In genomic region chr1:50108497-50109073, GRCh38 we compare ENCODE assay signal across 10 cellular contexts. TPM values are rescaled to one million over a fixed set of nuclear protein-coding genes. Genes with fewer than 3 reads are reported as not detected.
DNase-seq lines count a peak whose midpoint lies in the region; ATAC-seq and TF ChIP-seq lines count a peak whose summit lies in the region.
"Had no signal": no experiment of that assay in that cellular context is flagged by ENCODE, and none has a peak within 500 bp of the region (broad histone marks: within the 10 kb centered on the region; RNA-seq: fewer than 3 reads in every experiment).

TSS of gene ELAVL4 (plus strand) at chr1:50108920. CDS start at chr1:50109190, 270 bp downstream.

- H3K27me3 Mint-ChIP-seq in activated T-cell treated with anti-CD3 and anti-CD28 coated beads, Interleukin-2, amount 50 U/mL, for 72 hours (ENCODE audit: low read depth): peaks cover 39% of the 10 kb centered on the region
- no peaks in the 10 kb centered on the region for H3K27me3 Mint-ChIP-seq in osteocyte (ENCODE audit: unreplicated experiment)

- TF ChIP-seq CTCF in dorsolateral prefrontal cortex (IDR thresholded peaks at IDR 0.05 in 54 of 56, conservative IDR thresholded peaks at IDR 0.05 in 2 of 56; ENCODE audit: low read depth in 1 of 56, partially characterized antibody in 56 of 56): no peak
- no peak for TF ChIP-seq CTCF in thoracic aorta (IDR thresholded peaks at IDR 0.05)
- no peak for TF ChIP-seq CTCF in osteocyte (IDR thresholded peaks at IDR 0.05)

- peak within 1 kb of the TSS in 58 of 59 donors; percentile 25 to 71 (median 56) for H3K4me3 ChIP-seq in dorsolateral prefrontal cortex
- peak within 1 kb of the TSS; percentile 39 for H3K4me3 ChIP-seq in thoracic aorta

- H3K27me3 ChIP-seq in dorsolateral prefrontal cortex (peaks cover 0 to 67% (median 9%) of the 10 kb centered on the region in 45 donors), thoracic aorta (replicated peaks; ENCODE audit: insufficient read depth) (no peaks in the 10 kb centered on the region)

- intact Hi-C loops in dorsolateral prefrontal cortex (cut with DNase I): no loop called here

- ATAC-seq in activated T-cell treated with anti-CD3 and anti-CD28 coated beads, Interleukin-2, amount 50 U/mL, for 72 hours (replicated peaks in 1 of 2): no peak
- ATAC-seq in thoracic aorta (ENCODE audit: insufficient number of reproducible peaks, low FRiP score, low read depth) (no peak), GM19463 (IDR thresholded peaks at IDR 0.05; ENCODE audit: unreplicated experiment) (no peak)

- H3K4me3 Mint-ChIP-seq in activated T-cell treated with anti-CD3 and anti-CD28 coated beads, Interleukin-2, amount 50 U/mL, for 72 hours: peak within 1 kb of the TSS; percentile 66 to 73
- no peak within 1 kb of the TSS for H3K4me3 Mint-ChIP-seq in osteocyte (ENCODE audit: unreplicated experiment)

- H3K9me3 ChIP-seq in thoracic aorta: no peaks in the 10 kb centered on the region

- DNase-seq in activated T-cell treated with anti-CD3 and anti-CD28 coated beads, Interleukin-2, amount 50 U/mL, for 72 hours: no peak
- DNase-seq in activated T-cell treated with anti-CD3 and anti-CD28 coated beads, Interleukin-2, amount 50 U/mL, for 48 hours: no peak
- peak; percentile 97 for DNase-seq in NCI-H82 (lab: John Stamatoyannopoulos, UW)
- peak in 9 of 10 donors; percentile 51 to 76 (median 63) for DNase-seq in dorsolateral prefrontal cortex
- DNase-seq in thoracic aorta (ENCODE audit: low spot score): no peak
- no peak for DNase-seq in osteocyte (ENCODE audit: extremely low spot score, unreplicated experiment)
- no peak for DNase-seq in stimulated activated CD4-positive, alpha-beta T cell treated with anti-CD3 and anti-CD28 coated beads, Interleukin-4, amount 100 ng/mL, for 4 hours

- H3K36me3 Mint-ChIP-seq in activated T-cell treated with anti-CD3 and anti-CD28 coated beads, Interleukin-2, amount 50 U/mL, for 72 hours (ENCODE audit: insufficient read depth in 2 of 2): no peaks in the 10 kb centered on the region
- H3K36me3 Mint-ChIP-seq in osteocyte (ENCODE audit: unreplicated experiment): no peaks in the 10 kb centered on the region

- H3K27ac ChIP-seq in dorsolateral prefrontal cortex (peak within 1 kb of the TSS in 58 of 59 donors; percentile 12 to 96 (median 80)), thoracic aorta (no peak within 1 kb of the TSS)

- peaks cover 20% of the 10 kb centered on the region for H3K4me1 Mint-ChIP-seq in activated T-cell treated with anti-CD3 and anti-CD28 coated beads, Interleukin-2, amount 50 U/mL, for 72 hours (ENCODE audit: low read depth)
- H3K4me1 Mint-ChIP-seq in osteocyte (ENCODE audit: unreplicated experiment): no peaks in the 10 kb centered on the region

- H3K27ac Mint-ChIP-seq in activated T-cell treated with anti-CD3 and anti-CD28 coated beads, Interleukin-2, amount 50 U/mL, for 72 hours: no peak within 1 kb of the TSS
- H3K27ac Mint-ChIP-seq in osteocyte (ENCODE audit: unreplicated experiment): no peak within 1 kb of the TSS

- peaks cover 0 to 1% of the 10 kb centered on the region in 2 donors for H3K9me3 Mint-ChIP-seq in activated T-cell treated with anti-CD3 and anti-CD28 coated beads, Interleukin-2, amount 50 U/mL, for 72 hours
- no peaks in the 10 kb centered on the region for H3K9me3 Mint-ChIP-seq in osteocyte (ENCODE audit: unreplicated experiment)

- H3K36me3 ChIP-seq in thoracic aorta: no peaks in the 10 kb centered on the region

- no peaks in the 10 kb centered on the region for H3K4me1 ChIP-seq in thoracic aorta (ENCODE audit: control insufficient read depth in 1 of 2, low read depth in 2 of 2)

RNA-seq across cellular contexts. Expression of gene ELAVL4, which starts in this region (rescaled TPM):
- total RNA-seq in activated T-cell treated with anti-CD3 and anti-CD28 coated beads, Interleukin-2, amount 50 U/mL, for 72 hours: not detected
- total RNA-seq in dorsolateral prefrontal cortex (100 to 1,000 TPM in 76 of 120 experiments, 10 to 100 TPM in 44; 28.2 to 165 (median 110) TPM), thoracic aorta (under 1 TPM in 1 of 2 donors, not detected in 1; 0.42 TPM), osteocyte (not detected in 2 replicates)
- total RNA-seq: myocyte; T-helper 1 cell treated with Interleukin-12 subunit alpha and Interleukin-12 subunit beta and Interleukin-4 antibody, amounts not matched to agents 30 ng/mL and 1 ng/mL, for 36 hours had no signal

Comparison
In these comparisons a context has a peak if more than half of its experiments do, and no peak if none do; other contexts are left out.
1. RNA of gene ELAVL4 (total RNA-seq): 28.2 to 165 TPM in dorsolateral prefrontal cortex; 0.42 TPM in thoracic aorta, not detected in activated T-cell treated with anti-CD3 and anti-CD28 coated beads, Interleukin-2, amount 50 U/mL, for 72 hours and not detected in osteocyte; every median in the first group is over 10 times any median in the second.
2. DNase-seq: peak in NCI-H82 (single experiment) and dorsolateral prefrontal cortex (9 of 10); none in activated T-cell treated with anti-CD3 and anti-CD28 coated beads, Interleukin-2, amount 50 U/mL, for 72 hours (0 of 2), activated T-cell treated with anti-CD3 and anti-CD28 coated beads, Interleukin-2, amount 50 U/mL, for 48 hours (0 of 2), thoracic aorta (single experiment), osteocyte (single experiment) and stimulated activated CD4-positive, alpha-beta T cell treated with anti-CD3 and anti-CD28 coated beads, Interleukin-4, amount 100 ng/mL, for 4 hours (0 of 2).
3. H3K27ac ChIP-seq: peak in dorsolateral prefrontal cortex (58 of 59); none in thoracic aorta (0 of 2).